In genomic region chr1:234624718-234625117, GRCh38 we compare ENCODE assay signal across 1 cellular context.
TF ChIP-seq lines count a peak whose summit lies in the region.

No MANE protein-coding gene starts in this region.

TF ChIP-seq in SK-N-SH, 30 proteins besides CTCF, POLR2A, EP300 and RAD21:
- TF ChIP-seq NRF1 (IDR thresholded peaks at IDR 0.05; ENCODE audit: low read depth, low read length) (no peak), MAX (IDR thresholded peaks at IDR 0.05; ENCODE audit: low read depth) (no peak), FOXJ3 (CRISPR knock-in tag; IDR thresholded peaks at IDR 0.05) (no peak), RXRA (IDR thresholded peaks at IDR 0.05; ENCODE audit: borderline replicate concordance, low read depth) (no peak), IRF3 (IDR thresholded peaks at IDR 0.05; ENCODE audit: low read depth, low read length) (no peak), NFIC (IDR thresholded peaks at IDR 0.05; ENCODE audit: borderline replicate concordance) (no peak), TEAD4 (IDR thresholded peaks at IDR 0.05; ENCODE audit: borderline replicate concordance, insufficient read depth) (no peak), SMC3 (IDR thresholded peaks at IDR 0.05; ENCODE audit: low read depth, low read length) (no peak), RCOR1 (IDR thresholded peaks at IDR 0.05; ENCODE audit: low read length) (no peak), MEF2A (IDR thresholded peaks at IDR 0.05; ENCODE audit: borderline replicate concordance, low read depth) (no peak), ZBTB33 (IDR thresholded peaks at IDR 0.05; ENCODE audit: borderline replicate concordance, low read depth) (no peak), MXI1 (IDR thresholded peaks at IDR 0.05; ENCODE audit: low read depth, low read length) (no peak), TCF12 (IDR thresholded peaks at IDR 0.05) (peak; percentile 22; the same call in 1 of the 2 replicates), USF2 (IDR thresholded peaks at IDR 0.05; ENCODE audit: borderline replicate concordance, low read depth, low read length) (no peak), ELF1 (IDR thresholded peaks at IDR 0.05) (no peak), EZH2phosphoT487 (IDR thresholded peaks at IDR 0.05; ENCODE audit: borderline replicate concordance, low read depth) (no peak), FOSL2 (IDR thresholded peaks at IDR 0.05; ENCODE audit: borderline replicate concordance, low read depth) (peak; percentile 34; the same call in 1 of the 2 replicates), FOXM1 (IDR thresholded peaks at IDR 0.05; ENCODE audit: low read depth) (no peak), JUND (IDR thresholded peaks at IDR 0.05) (peak; percentile 29; the same call in 1 of the 2 replicates), SIN3A (IDR thresholded peaks at IDR 0.05; ENCODE audit: borderline replicate concordance, low read depth, low read length) (no peak), GATA2 (CRISPR knock-in tag; IDR thresholded peaks at IDR 0.05) (no peak), YY1 (IDR thresholded peaks at IDR 0.05; ENCODE audit: low read depth) (no peak), REST (IDR thresholded peaks at IDR 0.05; ENCODE audit: low read depth, low read length) (no peak), TAF1 (IDR thresholded peaks at IDR 0.05; ENCODE audit: borderline replicate concordance, low read depth, low read length) (no peak), USF1 (IDR thresholded peaks at IDR 0.05; ENCODE audit: borderline replicate concordance, low read depth) (no peak), RFX5 (IDR thresholded peaks at IDR 0.05; ENCODE audit: low read length) (no peak), PBX3 (IDR thresholded peaks at IDR 0.05) (peak; percentile 69), GABPA (IDR thresholded peaks at IDR 0.05; ENCODE audit: low read depth) (no peak), POLR2AphosphoS5 (IDR thresholded peaks at IDR 0.05; ENCODE audit: low read depth, low read length) (no peak), CHD2 (IDR thresholded peaks at IDR 0.05; ENCODE audit: low read length, partially characterized antibody) (no peak)
